11 cellular contexts compared by ENCODE assay signal in the genomic region with DNA sequence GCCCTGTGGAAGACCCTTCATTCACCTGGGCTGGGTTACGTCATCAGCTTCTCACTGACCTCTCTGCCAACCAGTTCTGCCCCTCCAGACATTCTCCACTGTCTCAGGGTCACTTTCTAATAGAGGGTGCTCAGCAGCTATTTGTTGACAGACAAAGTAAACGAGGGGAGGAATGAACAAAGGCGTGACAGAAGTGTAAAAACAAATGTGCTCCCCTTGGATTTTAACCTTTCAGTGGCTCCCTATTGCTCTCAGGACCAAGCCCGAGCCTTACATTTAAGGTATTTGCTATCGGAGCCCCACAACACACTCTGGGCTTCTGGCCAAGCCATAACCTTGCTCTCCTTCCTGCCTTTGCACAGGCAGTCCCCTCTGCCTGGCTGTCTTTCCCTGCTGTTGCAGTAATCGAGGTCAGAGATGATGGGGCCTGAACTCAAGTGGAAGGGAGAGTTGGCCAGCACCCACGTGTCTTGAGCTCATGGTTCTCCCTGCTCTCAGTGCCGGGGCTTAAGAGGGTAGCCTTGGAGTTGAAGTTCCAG. TPM values are rescaled to one million over a fixed set of nuclear protein-coding genes. Genes with fewer than 3 reads are reported as not detected.
DNase-seq lines count a peak whose midpoint lies in the region; ATAC-seq and TF ChIP-seq lines count a peak whose summit lies in the region.
"Had no signal": no experiment of that assay in that cellular context is flagged by ENCODE, and none has a peak within 500 bp of the region (broad histone marks: within the 10 kb centered on the region; RNA-seq: fewer than 3 reads in every experiment).

No MANE protein-coding gene starts in this region.

- H3K27ac ChIP-seq in WERI-Rb-1 (no peak overlapping the region), osteoblast (ENCODE audit: low read depth, low read length) (no peak overlapping the region)

- peaks cover under 1% of the 10 kb centered on the region for H3K9me3 Mint-ChIP-seq in neural crest cell
- H3K9me3 Mint-ChIP-seq: naive B cell; T-helper 1 cell treated with Interleukin-12 subunit alpha and Interleukin-12 subunit beta and Interleukin-4 antibody, amounts not matched to agents 30 μg/mL and 1 μg/mL, for 36 hours had no signal

- H3K36me3 ChIP-seq in WERI-Rb-1 = no peaks in the 10 kb centered on the region
- no peaks in the 10 kb centered on the region for H3K36me3 ChIP-seq in osteoblast (ENCODE audit: insufficient read depth, low read length)

- H3K27ac Mint-ChIP-seq in neural crest cell (ENCODE audit: unreplicated experiment) = no peak overlapping the region
- H3K27ac Mint-ChIP-seq: T-helper 1 cell treated with Interleukin-12 subunit alpha and Interleukin-12 subunit beta and Interleukin-4 antibody, amounts not matched to agents 30 μg/mL and 1 μg/mL, for 36 hours had no signal

- H3K4me1 ChIP-seq in osteoblast (ENCODE audit: insufficient read depth, low read length) = no peaks in the 10 kb centered on the region

- H3K27me3 Mint-ChIP-seq in neural crest cell (ENCODE audit: low read depth) = peaks cover 4% of the 10 kb centered on the region

- H3K4me3 Mint-ChIP-seq in neural crest cell = peak overlapping the region; percentile 8
- H3K4me3 Mint-ChIP-seq: T-helper 1 cell treated with Interleukin-12 subunit alpha and Interleukin-12 subunit beta and Interleukin-4 antibody, amounts not matched to agents 30 μg/mL and 1 μg/mL, for 36 hours had no signal

- no peaks in the 10 kb centered on the region for H4K20me1 ChIP-seq in osteoblast (ENCODE audit: insufficient read depth, low read length)

- no peak for ATAC-seq in HG02973 (IDR thresholded peaks at IDR 0.05; ENCODE audit: unreplicated experiment)

- H3K79me2 ChIP-seq in osteoblast (ENCODE audit: insufficient read depth, low read length) = no peaks in the 10 kb centered on the region

- no peak overlapping the region for H2AFZ ChIP-seq in osteoblast (ENCODE audit: low read length)

- H3K9me3 ChIP-seq in WERI-Rb-1 (ENCODE audit: severe bottlenecking) = peaks cover under 1% of the 10 kb centered on the region
- H3K9me3 ChIP-seq in osteoblast (ENCODE audit: low read depth, low read length) = no peaks in the 10 kb centered on the region

- peaks cover 38% of the 10 kb centered on the region for H3K4me1 Mint-ChIP-seq in neural crest cell

- no peak overlapping the region for H3K4me2 ChIP-seq in osteoblast (ENCODE audit: insufficient read depth, low read length)

- H3K4me3 ChIP-seq in cardiac fibroblast (replicated peaks in 1 of 2; ENCODE audit: low read depth in 2 of 2, low read length in 2 of 2) (no peak overlapping the region), WERI-Rb-1 (ENCODE audit: low read depth, low read length) (no peak overlapping the region), osteoblast (ENCODE audit: insufficient read depth, low read length) (no peak overlapping the region)

- peaks cover 3% of the 10 kb centered on the region for H3K36me3 Mint-ChIP-seq in neural crest cell (ENCODE audit: low read depth)
- H3K36me3 Mint-ChIP-seq: naive B cell had no signal

- peak; percentile 19 for DNase-seq in EL
- peak; percentile 60 for DNase-seq in NCI-H226
- DNase-seq in cardiac fibroblast (ENCODE audit: low read depth in 2 of 2) = peak; percentile 39 to 83
- no peak for DNase-seq in neural crest cell (ENCODE audit: low read depth, low spot score)
- no peak for DNase-seq in WERI-Rb-1
- DNase-seq in osteoblast (ENCODE audit: insufficient read length, low spot score, missing footprints) = no peak
- DNase-seq: activated T-cell treated with anti-CD3 and anti-CD28 coated beads for 4 hours, hippocampal formation, naive B cell had no signal

- no peak for TF ChIP-seq CTCF in cardiac fibroblast (IDR thresholded peaks at IDR 0.05; ENCODE audit: low read depth, low read length)
- TF ChIP-seq CTCF in neural crest cell (conservative IDR thresholded peaks at IDR 0.05) = no peak
- no peak for TF ChIP-seq CTCF in WERI-Rb-1 (IDR thresholded peaks at IDR 0.05; ENCODE audit: low read depth, low read length)
- TF ChIP-seq CTCF in osteoblast (IDR thresholded peaks at IDR 0.05; ENCODE audit: extremely low read depth, low read depth, low read length) = no peak

- H3K27me3 ChIP-seq in WERI-Rb-1 (ENCODE audit: insufficient read depth, low read depth, severe bottlenecking) (no peaks in the 10 kb centered on the region), osteoblast (ENCODE audit: insufficient read depth, low read length) (no peaks in the 10 kb centered on the region)

RNA-seq across cellular contexts. Expression of a gene that starts 9.3 kb away (rescaled TPM):
- total RNA-seq in neural crest cell = 943 and 952 TPM in 2 replicates
- total RNA-seq in osteoblast = 15.9 and 16.6 TPM in 2 replicates

RNA-seq across cellular contexts. Expression of a gene that starts 16.9 kb away (rescaled TPM):
- 7.1 and 7.7 TPM in 2 replicates for total RNA-seq in neural crest cell
- 1.8 and 2.5 TPM in 2 replicates for total RNA-seq in osteoblast

RNA-seq across cellular contexts. Expression of a gene that starts 17.0 kb away (rescaled TPM):
- total RNA-seq in neural crest cell (2.2 and 2.7 TPM in 2 replicates), osteoblast (1.5 and 1.8 TPM in 2 replicates)

RNA-seq across cellular contexts. Expression of a gene that starts 48.9 kb away (rescaled TPM):
- total RNA-seq in neural crest cell = 38.6 and 41.5 TPM in 2 replicates
- total RNA-seq in osteoblast = 68.0 and 69.0 TPM in 2 replicates

RNA-seq across cellular contexts. Expression of a gene that starts 53.5 kb away (rescaled TPM):
- total RNA-seq in neural crest cell (128 and 130 TPM in 2 replicates), osteoblast (44.5 and 46.6 TPM in 2 replicates)

Comparison
In these comparisons a context has a peak if more than half of its experiments do, and no peak if none do; other contexts are left out.
1. DNase-seq: peak in EL (single experiment), NCI-H226 (single experiment) and cardiac fibroblast (2 of 2); none in neural crest cell (single experiment), WERI-Rb-1 (single experiment) and osteoblast (single experiment).
2. RNA of a gene that starts 9.3 kb away (total RNA-seq): 943 to 952 TPM in neural crest cell; 15.9 to 16.6 TPM in osteoblast; every median in the first group is over 10 times any median in the second.